In genomic region chr7:125316451-125316850, GRCh38 we compare ENCODE assay signal across 8 cellular contexts.
DNase-seq lines count a peak whose midpoint lies in the region; ATAC-seq lines count a peak whose summit lies in the region.

No MANE protein-coding gene starts in this region.

- H3K9me3 Mint-ChIP-seq in effector memory CD8-positive, alpha-beta T cell = peaks cover 11 to 30% of the 10 kb centered on the region in 2 donors

- H3K27ac Mint-ChIP-seq in effector memory CD8-positive, alpha-beta T cell = no peak overlapping the region

- DNase-seq in D341Med (ENCODE audit: low spot score) (peak; percentile 75), RKO (ENCODE audit: low spot score) (peak; percentile 44), islet precursor cell (peak; percentile 90), SKM-1 treated with dmso at 0.1 percent for 144 hours (lab: John Stamatoyannopoulos, UW; ENCODE audit: unreplicated experiment) (no peak), GOT3 (lab: John Stamatoyannopoulos, UW) (no peak), COLO829 (ENCODE audit: low spot score) (no peak)
- DNase-seq in effector memory CD8-positive, alpha-beta T cell = no peak

- H3K27me3 Mint-ChIP-seq in effector memory CD8-positive, alpha-beta T cell = no peaks in the 10 kb centered on the region

- no peaks in the 10 kb centered on the region for H3K36me3 Mint-ChIP-seq in effector memory CD8-positive, alpha-beta T cell (ENCODE audit: insufficient read depth)

- peak; percentile 71 for ATAC-seq in HG02885 (IDR thresholded peaks at IDR 0.05; ENCODE audit: poor library complexity, unreplicated experiment)
- ATAC-seq in effector memory CD8-positive, alpha-beta T cell (replicated peaks) = no peak

- no peak overlapping the region for H3K4me3 Mint-ChIP-seq in effector memory CD8-positive, alpha-beta T cell

- H3K4me1 Mint-ChIP-seq in effector memory CD8-positive, alpha-beta T cell (ENCODE audit: low read depth in 2 of 2) = no peaks in the 10 kb centered on the region

Comparison
In these comparisons a context has a peak if more than half of its experiments do, and no peak if none do; other contexts are left out.
1. DNase-seq: peak in D341Med (single experiment), RKO (single experiment) and islet precursor cell (single experiment); none in SKM-1 treated with dmso at 0.1 percent for 144 hours (single experiment), effector memory CD8-positive, alpha-beta T cell (0 of 3), GOT3 (single experiment) and COLO829 (single experiment).